ENCODE assay signal across 8 cellular contexts in genomic region chr9:36036780-36037579, GRCh38. TPM values are rescaled to one million over a fixed set of nuclear protein-coding genes. Genes with fewer than 3 reads are reported as not detected.
DNase-seq lines count a peak whose midpoint lies in the region; ATAC-seq and TF ChIP-seq lines count a peak whose summit lies in the region.

Gene RECK (plus strand): TSS chr9:36036913. CDS start chr9:36036999, 86 bp downstream.

- peak; percentile 28 for TF ChIP-seq EP300 in neural cell (conservative IDR thresholded peaks at IDR 0.05; ENCODE audit: poor library complexity, severe bottlenecking)

- peak within 1 kb of the TSS; percentile 36 for H3K4me2 ChIP-seq in neural cell (ENCODE audit: low read length)

- DNase-seq in Calu3, result peak; percentile 66
- DNase-seq in KBM-7, result peak; percentile 71
- peak; percentile 77 for DNase-seq in RPMI7951 (ENCODE audit: low read depth)
- peak; percentile 82 for DNase-seq in activated gamma-delta T cell treated with Interleukin-2 at 50 U/mL for 16 hours
- peak; percentile 92 to 97 for DNase-seq in foreskin fibroblast

- H3K9ac ChIP-seq in neural cell (ENCODE audit: low read length), result peak within 1 kb of the TSS; percentile 80

- H4K20me1 ChIP-seq in neural cell (ENCODE audit: insufficient read depth), result no peaks in the 10 kb centered on the region

- H3K36me3 ChIP-seq in neural cell (ENCODE audit: insufficient read depth, low read length), result no peaks in the 10 kb centered on the region

- peaks cover 16% of the 10 kb centered on the region for H3K4me1 Mint-ChIP-seq in Calu3 (ENCODE audit: low read depth, unreplicated experiment)
- H3K4me1 Mint-ChIP-seq in stimulated activated naive CD8-positive, alpha-beta T cell treated with anti-CD3 and anti-CD28 coated beads, Interleukin-15, Interleukin-2, amounts not matched to agents 100 ng/mL and 50 ng/mL, for 24 hours (ENCODE audit: low read depth), result peaks cover 35% of the 10 kb centered on the region

- peak within 1 kb of the TSS; percentile 75 to 99 for H3K4me3 ChIP-seq in foreskin fibroblast (ENCODE audit: low read depth in 1 of 2, low read length in 2 of 2)
- H3K4me3 ChIP-seq in neural cell (ENCODE audit: low read length), result peak within 1 kb of the TSS; percentile 95

- H3K36me3 Mint-ChIP-seq in Calu3 (ENCODE audit: insufficient read depth, unreplicated experiment), result peaks cover 10% of the 10 kb centered on the region
- H3K36me3 Mint-ChIP-seq in stimulated activated naive CD8-positive, alpha-beta T cell treated with anti-CD3 and anti-CD28 coated beads, Interleukin-15, Interleukin-2, amounts not matched to agents 100 ng/mL and 50 ng/mL, for 24 hours (ENCODE audit: low read depth), result no peaks in the 10 kb centered on the region

- H3K27me3 ChIP-seq in neural cell (ENCODE audit: insufficient read depth, low read depth, low read length), result no peaks in the 10 kb centered on the region

- TF ChIP-seq CTCF in Calu3 (IDR thresholded peaks at IDR 0.05; ENCODE audit: unreplicated experiment), result no peak
- no peak for TF ChIP-seq CTCF in foreskin fibroblast (IDR thresholded peaks at IDR 0.05; ENCODE audit: low read depth, low read length)
- no peak for TF ChIP-seq CTCF in neural cell (IDR thresholded peaks at IDR 0.05; ENCODE audit: poor library complexity, severe bottlenecking)

- H3K9me3 Mint-ChIP-seq in Calu3 (ENCODE audit: low read depth, unreplicated experiment), result no peaks in the 10 kb centered on the region
- H3K9me3 Mint-ChIP-seq in stimulated activated naive CD8-positive, alpha-beta T cell treated with anti-CD3 and anti-CD28 coated beads, Interleukin-15, Interleukin-2, amounts not matched to agents 100 ng/mL and 50 ng/mL, for 24 hours, result no peaks in the 10 kb centered on the region

- H3K9me2 ChIP-seq in neural cell (ENCODE audit: insufficient read depth, low read length), result no peaks in the 10 kb centered on the region

- BruUV-seq in Calu3 (replicated peaks; lab: Mats Ljungman, UMichigan), result no TSS peak

- H3K9me3 ChIP-seq in neural cell (ENCODE audit: low read length), result no peaks in the 10 kb centered on the region

- H3K27me3 Mint-ChIP-seq in Calu3 (ENCODE audit: unreplicated experiment), result peaks cover 14% of the 10 kb centered on the region
- H3K27me3 Mint-ChIP-seq in stimulated activated naive CD8-positive, alpha-beta T cell treated with anti-CD3 and anti-CD28 coated beads, Interleukin-15, Interleukin-2, amounts not matched to agents 100 ng/mL and 50 ng/mL, for 24 hours, result peaks cover 8% of the 10 kb centered on the region

- peak; percentile 83 for ATAC-seq in GM21447 (IDR thresholded peaks at IDR 0.05; ENCODE audit: unreplicated experiment)

- peak within 1 kb of the TSS; percentile 71 for H2AFZ ChIP-seq in neural cell (ENCODE audit: low read depth, low read length)

- peak within 1 kb of the TSS; percentile 59 for H3K4me3 Mint-ChIP-seq in Calu3 (ENCODE audit: low read depth, unreplicated experiment)
- H3K4me3 Mint-ChIP-seq in stimulated activated naive CD8-positive, alpha-beta T cell treated with anti-CD3 and anti-CD28 coated beads, Interleukin-15, Interleukin-2, amounts not matched to agents 100 ng/mL and 50 ng/mL, for 24 hours, result peak within 1 kb of the TSS; percentile 95

- CTCF ChIA-PET in Calu3 (lab: Charles Lee), result no interaction called here

- H3F3A ChIP-seq in neural cell (ENCODE audit: insufficient read depth, low read length, poor library complexity, severe bottlenecking), result no peaks in the 10 kb centered on the region

- intact Hi-C loops in Calu3 (cut with micrococcal nuclease; ENCODE audit: unreplicated experiment), result no loop called here

- H3K79me2 ChIP-seq in neural cell (replicated peaks; ENCODE audit: insufficient read depth, low read length), result peaks cover 27% of the 10 kb centered on the region

- in situ Hi-C loops in KBM-7 (cut with MboI; ENCODE audit: low pct_unique_long_range_greater_than_20kb, low sequenced_read_pairs), result no loop called here

- TF ChIP-seq RAD21 in neural cell (conservative IDR thresholded peaks at IDR 0.05), result no peak

- H3K27ac Mint-ChIP-seq in Calu3 (ENCODE audit: unreplicated experiment), result no peak within 1 kb of the TSS
- H3K27ac Mint-ChIP-seq in stimulated activated naive CD8-positive, alpha-beta T cell treated with anti-CD3 and anti-CD28 coated beads, Interleukin-15, Interleukin-2, amounts not matched to agents 100 ng/mL and 50 ng/mL, for 24 hours, result peak within 1 kb of the TSS; percentile 78

- peak within 1 kb of the TSS; percentile 50 for H3K27ac ChIP-seq in neural cell (ENCODE audit: low read length)

TF ChIP-seq in neural cell, 6 proteins besides CTCF, POLR2A, EP300 and RAD21:
- TF ChIP-seq TAF1 (IDR thresholded peaks at IDR 0.05; ENCODE audit: low read depth), result peak; percentile 40
- peak; percentile 18 for TF ChIP-seq SMC3 (conservative IDR thresholded peaks at IDR 0.05; ENCODE audit: poor library complexity)
- TF ChIP-seq EZH2 (IDR thresholded peaks at IDR 0.05; ENCODE audit: borderline replicate concordance, insufficient read depth, low read length, poor library complexity, severe bottlenecking), result no peak
- peak; percentile 18 for TF ChIP-seq REST (IDR thresholded peaks at IDR 0.05; ENCODE audit: borderline replicate concordance)
- TF ChIP-seq MXI1 (conservative IDR thresholded peaks at IDR 0.05; ENCODE audit: poor library complexity, severe bottlenecking), result peak; percentile 56
- peak; percentile 82 for TF ChIP-seq POLR2AphosphoS5 (IDR thresholded peaks at IDR 0.05)

RNA-seq across cellular contexts. Expression of gene RECK, which starts in this region (rescaled TPM):
- 0.54 and 1.1 TPM in 2 replicates for total RNA-seq in Calu3 (2022)
- total RNA-seq in RPMI7951 (2014; rRNA removed; shearing (Covaris generic)), result 12.4 and 12.9 TPM in 2 replicates
- polyA plus RNA-seq in neural cell, result 6.9 and 10.2 TPM in 2 replicates
- polyA minus RNA-seq in neural cell, result 16.7 and 17.8 TPM in 2 replicates

Comparison
In these comparisons a context has a peak if more than half of its experiments do, and no peak if none do; other contexts are left out.
1. Peak in every context shown above with its lines: DNase-seq, ATAC-seq, H3K4me3 ChIP-seq and H3K27ac ChIP-seq.